ENCODE assay signal across 23 cellular contexts in the genomic region with DNA sequence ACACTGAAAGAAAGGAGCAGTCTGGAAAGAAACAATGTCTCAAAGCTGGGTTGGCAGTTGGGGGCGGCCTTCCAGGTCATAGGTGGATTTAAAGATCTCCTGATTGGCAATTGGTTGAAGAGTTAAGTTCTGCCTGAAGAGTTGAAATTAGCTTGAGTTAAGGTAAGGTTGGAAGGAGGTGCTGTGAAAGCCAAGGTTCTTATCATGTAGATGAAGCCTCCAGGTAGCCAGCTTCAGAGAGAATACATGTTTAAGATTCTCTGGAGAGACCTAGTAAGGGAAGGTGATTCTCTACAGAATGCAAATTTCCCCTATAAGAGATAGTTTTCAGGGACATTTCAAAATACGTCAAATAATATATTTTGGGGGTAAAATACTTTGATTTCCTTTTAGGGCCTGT.
"Had no signal": no experiment of that assay in that cellular context is flagged by ENCODE, and none has a peak within 500 bp of the region (broad histone marks: within the 10 kb centered on the region; RNA-seq: fewer than 3 reads in every experiment).

No MANE protein-coding gene starts in this region.

- DNase-seq: IMR-90; Karpas-422; KG1; MG63; NCI-H1092; NCI-H1105 treated with DMSO at 0.1 percent for 48 hours; NCI-H1417 treated with DMSO at 0.1 percent for 48 hours; NCI-H146; NCI-H1694 treated with DMSO at 0.1 percent for 48 hours; NCI-H1930; NCI-H2081; NCI-H2107; NCI-H2227 treated with DMSO at 0.1 percent for 48 hours; NCI-H524; NCI-H69; NCI-H774; NK-92 treated with Interleukin-12 subunit alpha and Interleukin-12 subunit beta, amount 100 ng/mL, for 24 hours; PC-3; SHP77; SK-N-SH had no signal

- H3K4me2 ChIP-seq: SK-N-SH had no signal

- ATAC-seq: HepG2, Panc1, PC-3 had no signal

- H3K9me3 ChIP-seq: MG63, SK-N-SH had no signal

- H3K4me3 ChIP-seq: MG63 had no signal

- H3K36me3 ChIP-seq: MG63 had no signal

- H3K27ac ChIP-seq: RWPE1 had no signal

- H3K9ac ChIP-seq: SK-N-SH had no signal
